In the genomic region with DNA sequence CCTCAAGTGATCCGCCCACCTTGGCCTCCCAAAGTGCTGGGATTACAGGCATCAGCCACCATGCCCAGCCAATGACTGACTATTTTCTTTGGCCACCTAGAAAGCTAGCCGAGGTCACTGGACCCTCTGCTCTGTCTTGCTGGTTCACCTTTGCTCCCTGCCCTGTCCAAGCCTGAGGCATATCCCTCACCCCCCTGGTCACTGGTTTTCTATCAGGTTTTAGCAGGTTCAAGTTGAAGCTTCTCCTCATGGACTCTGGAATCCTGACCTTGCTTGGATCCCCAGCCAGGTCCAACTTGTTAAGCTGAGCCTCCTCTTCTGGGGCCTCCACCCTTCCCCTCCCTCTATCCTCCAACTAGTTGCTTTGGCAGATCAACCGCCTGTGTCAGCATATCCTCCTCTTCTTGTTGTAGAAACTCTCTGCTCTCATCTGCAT, we compare ENCODE assay signal across 1 cellular context.
TF ChIP-seq lines count a peak whose summit lies in the region.

No MANE protein-coding gene starts in this region.

TF ChIP-seq in HepG2, 621 proteins besides CTCF, POLR2A, EP300 and RAD21 (continued from another document):
- TF ChIP-seq, protein P1, sequence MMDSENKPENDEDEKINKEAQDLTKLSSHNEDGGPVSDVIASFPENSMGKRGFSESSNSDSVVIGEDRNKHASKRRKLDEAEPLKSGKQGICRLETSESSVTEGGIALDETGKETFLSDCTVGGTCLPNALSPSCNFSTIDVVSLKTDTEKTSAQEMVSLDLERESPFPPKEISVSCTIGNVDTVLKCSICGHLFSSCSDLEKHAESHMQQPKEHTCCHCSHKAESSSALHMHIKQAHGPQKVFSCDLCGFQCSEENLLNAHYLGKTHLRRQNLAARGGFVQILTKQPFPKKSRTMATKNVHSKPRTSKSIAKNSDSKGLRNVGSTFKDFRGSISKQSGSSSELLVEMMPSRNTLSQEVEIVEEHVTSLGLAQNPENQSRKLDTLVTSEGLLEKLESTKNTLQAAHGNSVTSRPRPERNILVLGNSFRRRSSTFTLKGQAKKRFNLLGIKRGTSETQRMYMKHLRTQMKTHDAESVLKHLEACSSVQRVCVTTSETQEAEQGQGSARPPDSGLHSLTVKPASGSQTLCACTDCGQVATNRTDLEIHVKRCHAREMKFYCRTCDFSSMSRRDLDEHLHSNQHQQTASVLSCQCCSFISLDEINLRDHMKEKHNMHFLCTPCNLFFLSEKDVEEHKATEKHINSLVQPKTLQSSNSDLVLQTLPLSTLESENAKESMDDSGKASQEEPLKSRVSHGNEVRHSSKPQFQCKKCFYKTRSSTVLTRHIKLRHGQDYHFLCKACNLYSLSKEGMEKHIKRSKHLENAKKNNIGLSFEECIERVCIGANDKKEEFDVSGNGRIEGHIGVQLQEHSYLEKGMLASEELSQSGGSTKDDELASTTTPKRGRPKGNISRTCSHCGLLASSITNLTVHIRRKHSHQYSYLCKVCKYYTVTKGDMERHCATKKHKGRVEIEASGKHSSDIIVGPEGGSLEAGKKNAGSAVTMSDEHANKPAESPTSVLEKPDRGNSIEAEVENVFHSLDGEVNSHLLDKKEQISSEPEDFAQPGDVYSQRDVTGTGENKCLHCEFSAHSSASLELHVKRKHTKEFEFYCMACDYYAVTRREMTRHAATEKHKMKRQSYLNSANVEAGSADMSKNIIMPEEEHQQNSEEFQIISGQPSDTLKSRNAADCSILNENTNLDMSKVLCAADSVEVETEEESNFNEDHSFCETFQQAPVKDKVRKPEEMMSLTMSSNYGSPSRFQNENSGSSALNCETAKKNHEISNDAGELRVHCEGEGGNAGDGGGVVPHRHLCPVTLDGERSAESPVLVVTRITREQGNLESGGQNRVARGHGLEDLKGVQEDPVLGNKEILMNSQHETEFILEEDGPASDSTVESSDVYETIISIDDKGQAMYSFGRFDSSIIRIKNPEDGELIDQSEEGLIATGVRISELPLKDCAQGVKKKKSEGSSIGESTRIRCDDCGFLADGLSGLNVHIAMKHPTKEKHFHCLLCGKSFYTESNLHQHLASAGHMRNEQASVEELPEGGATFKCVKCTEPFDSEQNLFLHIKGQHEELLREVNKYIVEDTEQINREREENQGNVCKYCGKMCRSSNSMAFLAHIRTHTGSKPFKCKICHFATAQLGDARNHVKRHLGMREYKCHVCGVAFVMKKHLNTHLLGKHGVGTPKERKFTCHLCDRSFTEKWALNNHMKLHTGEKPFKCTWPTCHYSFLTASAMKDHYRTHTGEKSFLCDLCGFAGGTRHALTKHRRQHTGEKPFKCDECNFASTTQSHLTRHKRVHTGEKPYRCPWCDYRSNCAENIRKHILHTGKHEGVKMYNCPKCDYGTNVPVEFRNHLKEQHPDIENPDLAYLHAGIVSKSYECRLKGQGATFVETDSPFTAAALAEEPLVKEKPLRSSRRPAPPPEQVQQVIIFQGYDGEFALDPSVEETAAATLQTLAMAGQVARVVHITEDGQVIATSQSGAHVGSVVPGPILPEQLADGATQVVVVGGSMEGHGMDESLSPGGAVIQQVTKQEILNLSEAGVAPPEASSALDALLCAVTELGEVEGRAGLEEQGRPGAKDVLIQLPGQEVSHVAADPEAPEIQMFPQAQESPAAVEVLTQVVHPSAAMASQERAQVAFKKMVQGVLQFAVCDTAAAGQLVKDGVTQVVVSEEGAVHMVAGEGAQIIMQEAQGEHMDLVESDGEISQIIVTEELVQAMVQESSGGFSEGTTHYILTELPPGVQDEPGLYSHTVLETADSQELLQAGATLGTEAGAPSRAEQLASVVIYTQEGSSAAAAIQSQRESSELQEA (CRISPR knock-in tag; IDR thresholded peaks at IDR 0.05; ENCODE audit: not compliant biosample characterization) = no peak
- no peak for TF ChIP-seq MTF1 (CRISPR knock-in tag; IDR thresholded peaks at IDR 0.05)
- TF ChIP-seq ZNF839 (CRISPR knock-in tag; IDR thresholded peaks at IDR 0.05; ENCODE audit: borderline replicate concordance) = no peak
- TF ChIP-seq PAXIP1 (CRISPR knock-in tag; conservative IDR thresholded peaks at IDR 0.05) = peak; percentile 68
- no peak for TF ChIP-seq CEBPG (CRISPR knock-in tag; IDR thresholded peaks at IDR 0.05)
- TF ChIP-seq, protein P2, sequence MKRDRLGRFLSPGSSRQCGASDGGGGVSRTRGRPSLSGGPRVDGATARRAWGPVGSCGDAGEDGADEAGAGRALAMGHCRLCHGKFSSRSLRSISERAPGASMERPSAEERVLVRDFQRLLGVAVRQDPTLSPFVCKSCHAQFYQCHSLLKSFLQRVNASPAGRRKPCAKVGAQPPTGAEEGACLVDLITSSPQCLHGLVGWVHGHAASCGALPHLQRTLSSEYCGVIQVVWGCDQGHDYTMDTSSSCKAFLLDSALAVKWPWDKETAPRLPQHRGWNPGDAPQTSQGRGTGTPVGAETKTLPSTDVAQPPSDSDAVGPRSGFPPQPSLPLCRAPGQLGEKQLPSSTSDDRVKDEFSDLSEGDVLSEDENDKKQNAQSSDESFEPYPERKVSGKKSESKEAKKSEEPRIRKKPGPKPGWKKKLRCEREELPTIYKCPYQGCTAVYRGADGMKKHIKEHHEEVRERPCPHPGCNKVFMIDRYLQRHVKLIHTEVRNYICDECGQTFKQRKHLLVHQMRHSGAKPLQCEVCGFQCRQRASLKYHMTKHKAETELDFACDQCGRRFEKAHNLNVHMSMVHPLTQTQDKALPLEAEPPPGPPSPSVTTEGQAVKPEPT (CRISPR knock-in tag; IDR thresholded peaks at IDR 0.05; ENCODE audit: low read depth) = no peak
- no peak for TF ChIP-seq ZNF816 (CRISPR knock-in tag; IDR thresholded peaks at IDR 0.05; ENCODE audit: borderline replicate concordance)
- TF ChIP-seq, protein P3, sequence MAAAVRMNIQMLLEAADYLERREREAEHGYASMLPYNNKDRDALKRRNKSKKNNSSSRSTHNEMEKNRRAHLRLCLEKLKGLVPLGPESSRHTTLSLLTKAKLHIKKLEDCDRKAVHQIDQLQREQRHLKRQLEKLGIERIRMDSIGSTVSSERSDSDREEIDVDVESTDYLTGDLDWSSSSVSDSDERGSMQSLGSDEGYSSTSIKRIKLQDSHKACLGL (CRISPR knock-in tag; IDR thresholded peaks at IDR 0.05) = no peak
- no peak for TF ChIP-seq NFYC (CRISPR knock-in tag; IDR thresholded peaks at IDR 0.05)
- TF ChIP-seq ISX (CRISPR knock-in tag; conservative IDR thresholded peaks at IDR 0.05) = no peak
- no peak for TF ChIP-seq SOX6 (IDR thresholded peaks at IDR 0.05)
- peak; percentile 49; the same call in 1 of the 2 replicates for TF ChIP-seq SOX6 (CRISPR knock-in tag; IDR thresholded peaks at IDR 0.05)
- no peak for TF ChIP-seq STAT5B (CRISPR knock-in tag; IDR thresholded peaks at IDR 0.05)
- TF ChIP-seq ZNF180 (CRISPR knock-in tag; IDR thresholded peaks at IDR 0.05; ENCODE audit: borderline replicate concordance, low read depth) = no peak
- TF ChIP-seq, protein P4, sequence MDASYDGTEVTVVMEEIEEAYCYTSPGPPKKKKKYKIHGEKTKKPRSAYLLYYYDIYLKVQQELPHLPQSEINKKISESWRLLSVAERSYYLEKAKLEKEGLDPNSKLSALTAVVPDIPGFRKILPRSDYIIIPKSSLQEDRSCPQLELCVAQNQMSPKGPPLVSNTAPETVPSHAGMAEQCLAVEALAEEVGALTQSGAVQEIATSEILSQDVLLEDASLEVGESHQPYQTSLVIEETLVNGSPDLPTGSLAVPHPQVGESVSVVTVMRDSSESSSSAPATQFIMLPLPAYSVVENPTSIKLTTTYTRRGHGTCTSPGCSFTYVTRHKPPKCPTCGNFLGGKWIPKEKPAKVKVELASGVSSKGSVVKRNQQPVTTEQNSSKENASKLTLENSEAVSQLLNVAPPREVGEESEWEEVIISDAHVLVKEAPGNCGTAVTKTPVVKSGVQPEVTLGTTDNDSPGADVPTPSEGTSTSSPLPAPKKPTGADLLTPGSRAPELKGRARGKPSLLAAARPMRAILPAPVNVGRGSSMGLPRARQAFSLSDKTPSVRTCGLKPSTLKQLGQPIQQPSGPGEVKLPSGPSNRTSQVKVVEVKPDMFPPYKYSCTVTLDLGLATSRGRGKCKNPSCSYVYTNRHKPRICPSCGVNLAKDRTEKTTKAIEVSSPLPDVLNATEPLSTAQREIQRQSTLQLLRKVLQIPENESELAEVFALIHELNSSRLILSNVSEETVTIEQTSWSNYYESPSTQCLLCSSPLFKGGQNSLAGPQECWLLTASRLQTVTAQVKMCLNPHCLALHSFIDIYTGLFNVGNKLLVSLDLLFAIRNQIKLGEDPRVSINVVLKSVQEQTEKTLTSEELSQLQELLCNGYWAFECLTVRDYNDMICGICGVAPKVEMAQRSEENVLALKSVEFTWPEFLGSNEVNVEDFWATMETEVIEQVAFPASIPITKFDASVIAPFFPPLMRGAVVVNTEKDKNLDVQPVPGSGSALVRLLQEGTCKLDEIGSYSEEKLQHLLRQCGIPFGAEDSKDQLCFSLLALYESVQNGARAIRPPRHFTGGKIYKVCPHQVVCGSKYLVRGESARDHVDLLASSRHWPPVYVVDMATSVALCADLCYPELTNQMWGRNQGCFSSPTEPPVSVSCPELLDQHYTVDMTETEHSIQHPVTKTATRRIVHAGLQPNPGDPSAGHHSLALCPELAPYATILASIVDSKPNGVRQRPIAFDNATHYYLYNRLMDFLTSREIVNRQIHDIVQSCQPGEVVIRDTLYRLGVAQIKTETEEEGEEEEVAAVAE (CRISPR knock-in tag; IDR thresholded peaks at IDR 0.05; ENCODE audit: borderline replicate concordance) = no peak
- TF ChIP-seq GATAD2A (CRISPR knock-in tag; IDR thresholded peaks at IDR 0.05) = peak; percentile 38; the same call in 1 of the 2 replicates
- TF ChIP-seq, protein P5, sequence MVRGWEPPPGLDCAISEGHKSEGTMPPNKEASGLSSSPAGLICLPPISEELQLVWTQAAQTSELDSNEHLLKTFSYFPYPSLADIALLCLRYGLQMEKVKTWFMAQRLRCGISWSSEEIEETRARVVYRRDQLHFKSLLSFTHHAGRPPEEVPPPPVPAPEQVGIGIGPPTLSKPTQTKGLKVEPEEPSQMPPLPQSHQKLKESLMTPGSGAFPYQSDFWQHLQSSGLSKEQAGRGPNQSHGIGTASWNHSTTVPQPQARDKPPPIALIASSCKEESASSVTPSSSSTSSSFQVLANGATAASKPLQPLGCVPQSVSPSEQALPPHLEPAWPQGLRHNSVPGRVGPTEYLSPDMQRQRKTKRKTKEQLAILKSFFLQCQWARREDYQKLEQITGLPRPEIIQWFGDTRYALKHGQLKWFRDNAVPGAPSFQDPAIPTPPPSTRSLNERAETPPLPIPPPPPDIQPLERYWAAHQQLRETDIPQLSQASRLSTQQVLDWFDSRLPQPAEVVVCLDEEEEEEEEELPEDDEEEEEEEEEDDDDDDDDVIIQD (CRISPR knock-in tag; IDR thresholded peaks at IDR 0.05; ENCODE audit: low read depth) = no peak
- TF ChIP-seq TSC22D2 (CRISPR knock-in tag; IDR thresholded peaks at IDR 0.05; ENCODE audit: borderline replicate concordance) = no peak
- TF ChIP-seq THRA (CRISPR knock-in tag; IDR thresholded peaks at IDR 0.05; ENCODE audit: borderline replicate concordance) = peak; percentile 58; the same call in 1 of the 2 replicates
- no peak for TF ChIP-seq SRSF1 (optimal IDR thresholded peaks at IDR 0.05; ENCODE audit: low read depth, low read length)
- TF ChIP-seq PATZ1 (CRISPR knock-in tag; IDR thresholded peaks at IDR 0.05) = peak; percentile 54
- no peak for TF ChIP-seq EED (CRISPR knock-in tag; IDR thresholded peaks at IDR 0.05)
- no peak for TF ChIP-seq POLR2AphosphoS5 (IDR thresholded peaks at IDR 0.05; ENCODE audit: low read depth, low read length)
- TF ChIP-seq, protein P6, sequence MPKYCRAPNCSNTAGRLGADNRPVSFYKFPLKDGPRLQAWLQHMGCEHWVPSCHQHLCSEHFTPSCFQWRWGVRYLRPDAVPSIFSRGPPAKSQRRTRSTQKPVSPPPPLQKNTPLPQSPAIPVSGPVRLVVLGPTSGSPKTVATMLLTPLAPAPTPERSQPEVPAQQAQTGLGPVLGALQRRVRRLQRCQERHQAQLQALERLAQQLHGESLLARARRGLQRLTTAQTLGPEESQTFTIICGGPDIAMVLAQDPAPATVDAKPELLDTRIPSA (CRISPR knock-in tag; IDR thresholded peaks at IDR 0.05; ENCODE audit: borderline replicate concordance) = no peak
- TF ChIP-seq MIER3 (CRISPR knock-in tag; IDR thresholded peaks at IDR 0.05; ENCODE audit: borderline replicate concordance) = 0 out of 2 replicates have a peak, but pooled peaks have one; percentile 48
- TF ChIP-seq NCOA5 (CRISPR knock-in tag; IDR thresholded peaks at IDR 0.05) = no peak
TF ChIP-seq in HepG2: peak in this region for 50.
